ENCODE assay signal across 15 cellular contexts in genomic region chr11:1049431-1049891, GRCh38. TPM values are rescaled to one million over a fixed set of nuclear protein-coding genes. Genes with fewer than 3 reads are reported as not detected.
DNase-seq lines count a peak whose midpoint lies in the region; ATAC-seq and TF ChIP-seq lines count a peak whose summit lies in the region.
"Had no signal": no experiment of that assay in that cellular context is flagged by ENCODE, and none has a peak within 500 bp of the region (broad histone marks: within the 10 kb centered on the region; RNA-seq: fewer than 3 reads in every experiment).

No MANE protein-coding gene starts in this region.

- peaks cover 0 to 5% (median 1%) of the 10 kb centered on the region in 3 donors for H3K27me3 Mint-ChIP-seq in immature natural killer cell (ENCODE audit: low read depth in 3 of 3)

- no peak overlapping the region for H3K4me3 Mint-ChIP-seq in immature natural killer cell
- H3K4me3 Mint-ChIP-seq: CD4-positive, CD25-positive, alpha-beta regulatory T cell; T-helper 1 cell treated with Interleukin-12 subunit alpha and Interleukin-12 subunit beta and Interleukin-4 antibody, amounts not matched to agents 30 μg/mL and 1 μg/mL, for 36 hours had no signal

- TF ChIP-seq CTCF in RWPE1 (conservative IDR thresholded peaks at IDR 0.05; ENCODE audit: low read depth) (no peak), lung (IDR thresholded peaks at IDR 0.05; ENCODE audit: control extremely low read depth, extremely low read depth) (no peak)

- H4K20me1 ChIP-seq in BLaER1, result no peaks in the 10 kb centered on the region

- POLR2A ChIA-PET in RWPE1 (lab: Yijun Ruan, JAX; ENCODE audit: low non-redundant PET), result no interaction called here

- H3K4me2 ChIP-seq in BLaER1, result peak overlapping the region; percentile 91

- peak overlapping the region; percentile 70 for H3K27ac ChIP-seq in BLaER1
- peak overlapping the region; percentile 27 for H3K27ac ChIP-seq in RWPE1
- H3K27ac ChIP-seq in lung (ENCODE audit: low read depth in 1 of 2, low read length in 1 of 2), result no peak overlapping the region
- no peak overlapping the region for H3K27ac ChIP-seq in effector memory CD4-positive, alpha-beta T cell (ENCODE audit: insufficient read depth, low read length, poor library complexity, severe bottlenecking)
- H3K27ac ChIP-seq: Peyer's patch, transverse colon had no signal

- peak; percentile 25 for DNase-seq in DMS79 (lab: John Stamatoyannopoulos, UW)
- DNase-seq in RWPE1 (ENCODE audit: low spot score), result no peak
- peak; percentile 41 for DNase-seq in lung (ENCODE audit: low spot score)
- DNase-seq in immature natural killer cell, result no peak
- no peak for DNase-seq in SIG-M5 treated with dmso at 0.1 percent for 504 hours (lab: John Stamatoyannopoulos, UW; ENCODE audit: unreplicated experiment)
- no peak for DNase-seq in effector memory CD4-positive, alpha-beta T cell
- DNase-seq: CD4-positive, CD25-positive, alpha-beta regulatory T cell; cerebellar nuclear complex; stimulated activated CD4-positive, alpha-beta T cell treated with anti-CD3 and anti-CD28 coated beads, Interleukin-2, amount 100 ng/mL, for 24 hours; transverse colon had no signal

- H3K27me3 ChIP-seq in BLaER1, result no peaks in the 10 kb centered on the region
- H3K27me3 ChIP-seq in lung (ENCODE audit: control insufficient read depth, insufficient read depth), result no peaks in the 10 kb centered on the region
- H3K27me3 ChIP-seq in effector memory CD4-positive, alpha-beta T cell (replicated peaks; ENCODE audit: control insufficient read depth, insufficient read depth, low read length, poor library complexity, severe bottlenecking), result peaks cover 3% of the 10 kb centered on the region
- H3K27me3 ChIP-seq: Peyer's patch had no signal

- no peak for ATAC-seq in lung (ENCODE audit: insufficient read depth, low FRiP score)
- ATAC-seq in GM21825 (IDR thresholded peaks at IDR 0.05; ENCODE audit: unreplicated experiment), result no peak

- H3K36me3 Mint-ChIP-seq in immature natural killer cell, result no peaks in the 10 kb centered on the region
- H3K36me3 Mint-ChIP-seq: CD4-positive, CD25-positive, alpha-beta regulatory T cell had no signal

- H3K4me1 ChIP-seq in BLaER1 (peaks cover 91% of the 10 kb centered on the region), lung (ENCODE audit: control insufficient read depth in 2 of 2, insufficient read depth in 2 of 2, low read length in 2 of 2) (peaks cover 0 to 2% of the 10 kb centered on the region in 2 donors)
- H3K4me1 ChIP-seq in effector memory CD4-positive, alpha-beta T cell (ENCODE audit: control insufficient read depth, insufficient read depth, low read length, poor library complexity, severe bottlenecking), result peaks cover 8% of the 10 kb centered on the region

- no peak overlapping the region for H3K27ac Mint-ChIP-seq in immature natural killer cell
- H3K27ac Mint-ChIP-seq: T-helper 1 cell treated with Interleukin-12 subunit alpha and Interleukin-12 subunit beta and Interleukin-4 antibody, amounts not matched to agents 30 μg/mL and 1 μg/mL, for 36 hours had no signal

- peak overlapping the region; percentile 66 for H3K9ac ChIP-seq in BLaER1

- H3K4me1 Mint-ChIP-seq in immature natural killer cell, result peaks cover 16 to 20% of the 10 kb centered on the region in 2 donors

- WGBS in lung, 2 donors, result 46 to 50% methylated on average over 13 of the region's 13 CpGs

- H3K9me3 ChIP-seq in BLaER1 (peaks cover 12% of the 10 kb centered on the region; the same call in 1 of the 2 replicates), lung (ENCODE audit: control insufficient read depth in 2 of 2, insufficient read depth in 1 of 2, low read length in 1 of 2) (no peaks in the 10 kb centered on the region)
- H3K9me3 ChIP-seq in effector memory CD4-positive, alpha-beta T cell (ENCODE audit: control insufficient read depth, low read length), result no peaks in the 10 kb centered on the region
- H3K9me3 ChIP-seq: Peyer's patch, transverse colon had no signal

- CTCF ChIA-PET in RWPE1 (lab: Yijun Ruan, JAX), result interaction anchor here (0.7 kb wide), 1 partner anchor 12 kb away, joined by 4 read pairs; no protein-coding TSS in a partner anchor

- no peaks in the 10 kb centered on the region for H3K36me3 ChIP-seq in BLaER1
- H3K36me3 ChIP-seq in lung (ENCODE audit: control insufficient read depth in 2 of 2, insufficient read depth in 2 of 2, low read length in 2 of 2), result no peaks in the 10 kb centered on the region
- no peaks in the 10 kb centered on the region for H3K36me3 ChIP-seq in effector memory CD4-positive, alpha-beta T cell (ENCODE audit: control insufficient read depth, insufficient read depth, low read length)
- H3K36me3 ChIP-seq: Peyer's patch, transverse colon had no signal

- no peaks in the 10 kb centered on the region for H3K9me3 Mint-ChIP-seq in immature natural killer cell
- H3K9me3 Mint-ChIP-seq: T-helper 1 cell treated with Interleukin-12 subunit alpha and Interleukin-12 subunit beta and Interleukin-4 antibody, amounts not matched to agents 30 μg/mL and 1 μg/mL, for 36 hours had no signal

- H3K4me3 ChIP-seq in BLaER1 (peak overlapping the region; percentile 34; the same call in 1 of the 2 replicates), lung (no peak overlapping the region)
- H3K4me3 ChIP-seq in effector memory CD4-positive, alpha-beta T cell (ENCODE audit: insufficient read depth, low read depth, low read length, poor library complexity, severe bottlenecking), result no peak overlapping the region
- H3K4me3 ChIP-seq: Peyer's patch, transverse colon had no signal

RNA-seq across cellular contexts. Expression of gene MUC6, which starts 12.9 kb away (rescaled TPM):
- under 1 TPM in 1 of 2 donors, not detected in 1; 0.92 TPM for total RNA-seq in lung
- polyA plus RNA-seq in lung, result under 1 TPM; 0.01 to 0.06 TPM
- not detected for polyA plus RNA-seq in immature natural killer cell
- total RNA-seq: CD4-positive, CD25-positive, alpha-beta regulatory T cell; NCI-H460; Peyer's patch; transverse colon had no signal

RNA-seq across cellular contexts. Expression of gene MUC2, which starts 25.2 kb away (rescaled TPM):
- total RNA-seq in lung, result under 1 TPM; 0.03 to 0.43 TPM
- polyA plus RNA-seq in lung, result under 1 TPM; 0.24 to 0.37 TPM
- not detected for polyA plus RNA-seq in immature natural killer cell
- total RNA-seq: CD4-positive, CD25-positive, alpha-beta regulatory T cell; NCI-H460 had no signal
- polyA plus RNA-seq: CD4-positive, CD25-positive, alpha-beta regulatory T cell had no signal

Comparison
In these comparisons a context has a peak if more than half of its experiments do, and no peak if none do; other contexts are left out.
1. H3K27ac ChIP-seq: peak in BLaER1 (single experiment) and RWPE1 (single experiment); none in lung (0 of 2) and effector memory CD4-positive, alpha-beta T cell (single experiment).
2. DNase-seq: peak in DMS79 (single experiment) and lung (single experiment); none in RWPE1 (single experiment), immature natural killer cell (0 of 3), SIG-M5 treated with dmso at 0.1 percent for 504 hours (single experiment) and effector memory CD4-positive, alpha-beta T cell (0 of 3).